ENCODE assay signal across 26 cellular contexts in genomic region chr19:35360880-35361420, GRCh38. TPM values are rescaled to one million over a fixed set of nuclear protein-coding genes. Genes with fewer than 3 reads are reported as not detected.
A peak's percentile ranks its signal among the peaks of the same experiment; 100 is the strongest.
DNase-seq lines count a peak whose midpoint lies in the region; ATAC-seq, FAIRE-seq and TF ChIP-seq lines count a peak whose summit lies in the region.
"Had no signal": no experiment of that assay in that cellular context is flagged by ENCODE, and none has a peak within 500 bp of the region (broad histone marks: within the 10 kb centered on the region; RNA-seq: fewer than 3 reads in every experiment).

No MANE protein-coding gene starts in this region.

- peaks cover 24% of the 10 kb centered on the region for H3K4me1 ChIP-seq in BLaER1
- no peaks in the 10 kb centered on the region for H3K4me1 ChIP-seq in H9 (ENCODE audit: insufficient read depth, low read length)
- H3K4me1 ChIP-seq in K562 (replicated peaks in 1 of 2; ENCODE audit: control insufficient read depth in 2 of 2, insufficient read depth in 2 of 2, low read length in 2 of 2) = peaks cover 0 to 2% of the 10 kb centered on the region in 2 experiments; a peak in 1 of 5 replicates
- H3K4me1 ChIP-seq in foreskin keratinocyte = no peaks in the 10 kb centered on the region
- H3K4me1 ChIP-seq: HAP-1, SJSA1 had no signal

- no peak overlapping the region for H3K56ac ChIP-seq in H9 (ENCODE audit: insufficient read length, low read depth, low read length)

- DNase-seq in H9 = peak; percentile 4
- DNase-seq in K562 (ENCODE audit: extremely low read depth in 1 of 4, low spot score in 3 of 4) = no peak
- DNase-seq in stimulated activated CD8-positive, alpha-beta memory T cell treated with anti-CD3 and anti-CD28 coated beads, Interleukin-4, amount 100 ng/mL, for 48 hours = peak; percentile 7
- no peak for DNase-seq in stimulated activated CD4-positive, alpha-beta T cell treated with anti-CD3 and anti-CD28 coated beads, Interleukin-15, amount 100 ng/mL, for 24 hours
- DNase-seq in foreskin keratinocyte = no peak
- no peak for DNase-seq in COR-L47 (lab: John Stamatoyannopoulos, UW)
- DNase-seq: BE2C, DND-41, GM23248, IMR-90, NCI-H1694, NCI-H2081, NCI-H2171, NCI-H345, NCI-H524 treated with DMSO at 0.1 percent for 48 hours, NCI-H82, OCI-M1 had no signal

- no peak overlapping the region for H2BK120ac ChIP-seq in H9 (ENCODE audit: low read depth, low read length, poor library complexity, severe bottlenecking)

- H3K27me3 Mint-ChIP-seq in H9 (ENCODE audit: low read depth) = peaks cover 3% of the 10 kb centered on the region

- POLR2A ChIA-PET in K562 (lab: Yijun Ruan, JAX) = interaction anchor here (0.6 to 1.6 kb wide), 3 partner anchors 16 to 644 kb away, joined by 3 read pairs; no protein-coding TSS in a partner anchor

- TF ChIP-seq CTCF in H9 (conservative IDR thresholded peaks at IDR 0.05) (no peak), K562 (IDR thresholded peaks at IDR 0.05 in 2 of 3, conservative IDR thresholded peaks at IDR 0.05 in 1 of 3; ENCODE audit: insufficient read depth in 2 of 3, low read depth in 1 of 3, low read length in 3 of 3) (no peak), foreskin keratinocyte (conservative IDR thresholded peaks at IDR 0.05) (no peak)

- H2BK12ac ChIP-seq in H9 (ENCODE audit: insufficient read length, low read depth, low read length) = no peak overlapping the region

- H3K23ac ChIP-seq in H9 (ENCODE audit: insufficient read length, low read depth, low read length) = no peak overlapping the region

- H4K5ac ChIP-seq in H9 (ENCODE audit: insufficient read length, low read depth, low read length) = no peak overlapping the region

- no peak overlapping the region for H2BK20ac ChIP-seq in H9 (ENCODE audit: low read depth, low read length, poor library complexity, severe bottlenecking)

- H2AFZ ChIP-seq in H9 (ENCODE audit: low read length) = no peak overlapping the region
- H2AFZ ChIP-seq in K562 (ENCODE audit: low read depth, low read length) = no peak overlapping the region
- H2AFZ ChIP-seq: GM23248 had no signal

- CTCF ChIA-PET in K562 (lab: Yijun Ruan, JAX; ENCODE audit: low intra/inter-chr PET ratio) = no interaction called here

- TF ChIP-seq POLR2A in K562 (conservative IDR thresholded peaks at IDR 0.05) = no peak

- H3K27me3 ChIP-seq in BLaER1 = no peaks in the 10 kb centered on the region
- no peaks in the 10 kb centered on the region for H3K27me3 ChIP-seq in H9 (ENCODE audit: insufficient read depth, low read length)
- peaks cover 23 to 53% of the 10 kb centered on the region in 2 experiments for H3K27me3 ChIP-seq in K562 (ENCODE audit: control insufficient read depth in 2 of 2, insufficient read depth in 2 of 2, low read length in 2 of 2)
- peaks cover 5% of the 10 kb centered on the region for H3K27me3 ChIP-seq in foreskin keratinocyte
- H3K27me3 ChIP-seq: BE2C had no signal

- no peak overlapping the region for H3K4ac ChIP-seq in H9 (ENCODE audit: low read depth, low read length)

- no peaks in the 10 kb centered on the region for H4K20me1 ChIP-seq in BLaER1
- peaks cover 4% of the 10 kb centered on the region for H4K20me1 ChIP-seq in H9 (ENCODE audit: control insufficient read depth, insufficient read depth, insufficient read length)
- no peaks in the 10 kb centered on the region for H4K20me1 ChIP-seq in K562 (replicated peaks; ENCODE audit: control insufficient read depth, insufficient read depth, low read length)

- H3K4me1 Mint-ChIP-seq in H9 = peaks cover 3 to 5% of the 10 kb centered on the region in 2 experiments; a peak in 3 of 4 replicates

- no peak overlapping the region for H2BK5ac ChIP-seq in H9 (ENCODE audit: insufficient read length, low read length)

- no peak for ATAC-seq in K562
- no peak for ATAC-seq in foreskin keratinocyte
- ATAC-seq: Right ventricle myocardium inferior had no signal

- no peak for TF ChIP-seq RAD21 in K562 (CRISPR knock-in tag; conservative IDR thresholded peaks at IDR 0.05 in 1 of 2, IDR thresholded peaks at IDR 0.05 in 1 of 2)

- no peak overlapping the region for H2AK5ac ChIP-seq in H9 (ENCODE audit: insufficient read length, low read length)

- no peak for TF ChIP-seq EP300 in K562 (IDR thresholded peaks at IDR 0.05; ENCODE audit: low read length)

- H3K18ac ChIP-seq in H9 (ENCODE audit: insufficient read length, low read depth, low read length) = no peak overlapping the region

- H3K9ac ChIP-seq in BLaER1 (no peak overlapping the region), H9 (ENCODE audit: extremely low read depth, insufficient read length, low read length) (no peak overlapping the region), K562 (ENCODE audit: insufficient read depth in 1 of 2, low read depth in 2 of 2, low read length in 2 of 2) (no peak overlapping the region)
- H3K9ac ChIP-seq: GM23248 had no signal

- no peaks in the 10 kb centered on the region for H3K9me3 Mint-ChIP-seq in H9
- H3K9me3 Mint-ChIP-seq: CD4-positive, alpha-beta memory T cell had no signal

- no peaks in the 10 kb centered on the region for H3K9me1 ChIP-seq in K562 (ENCODE audit: control insufficient read depth, insufficient read depth, low read length)

- no peak overlapping the region for H4K8ac ChIP-seq in H9 (replicated peaks; ENCODE audit: insufficient read length, low read depth, low read length)

- H4K91ac ChIP-seq in H9 (ENCODE audit: insufficient read length, low read depth, low read length) = no peak overlapping the region

- H3K4me3 ChIP-seq in BLaER1 = no peak overlapping the region
- no peak overlapping the region for H3K4me3 ChIP-seq in K562
- H3K4me3 ChIP-seq: GM23248, HAP-1, SJSA1 had no signal

- no peak overlapping the region for H2BK15ac ChIP-seq in H9 (ENCODE audit: low read depth, low read length)

- H3K36me3 Mint-ChIP-seq in H9 (ENCODE audit: insufficient read depth in 1 of 3, low read depth in 3 of 3) = no peaks in the 10 kb centered on the region
- H3K36me3 Mint-ChIP-seq: CD4-positive, alpha-beta memory T cell had no signal

- no peak overlapping the region; a peak in 1 of 7 replicates for H3K27ac Mint-ChIP-seq in H9

- WGBS in H9 (ENCODE audit: extremely low coverage, insufficient read length, low lambda C conversion rate) = no CpG with 5 or more reads among the region's 5 CpGs
- WGBS in K562 (ENCODE audit: insufficient coverage, low coverage, missing lambda C conversion rate) = 2% methylated on average over 5 of the region's 5 CpGs

- H3K4me3 Mint-ChIP-seq in H9 = no peak overlapping the region
- H3K4me3 Mint-ChIP-seq: CD4-positive, alpha-beta memory T cell had no signal

- H3K79me1 ChIP-seq in H9 (ENCODE audit: insufficient read depth, low read depth, low read length, poor library complexity, severe bottlenecking) = no peaks in the 10 kb centered on the region

- no peaks in the 10 kb centered on the region for H3K9me3 ChIP-seq in BLaER1
- H3K9me3 ChIP-seq in H9 (ENCODE audit: control insufficient read depth, low read depth, low read length) = no peaks in the 10 kb centered on the region
- H3K9me3 ChIP-seq in K562 (replicated peaks; ENCODE audit: control insufficient read depth, insufficient read depth, low read depth, low read length) = no peaks in the 10 kb centered on the region
- H3K9me3 ChIP-seq: BE2C, HAP-1, SJSA1 had no signal

- in situ Hi-C loops in K562 (cut with MboI) = no loop called here

- H3K14ac ChIP-seq in H9 (ENCODE audit: insufficient read depth, low read length) = no peak overlapping the region

- H3K27ac ChIP-seq in BLaER1 (no peak overlapping the region), H9 (ENCODE audit: insufficient read length, low read depth, low read length) (no peak overlapping the region), K562 (ENCODE audit: extremely low read depth, low read depth, low read length) (no peak overlapping the region), foreskin keratinocyte (no peak overlapping the region)
- H3K27ac ChIP-seq: GM23248, SJSA1 had no signal

- no TSS peak for BruUV-seq in K562 (replicated peaks; lab: Mats Ljungman, UMichigan)

- no peak overlapping the region for H3T11ph ChIP-seq in H9 (ENCODE audit: low read length)

- no peaks in the 10 kb centered on the region for H3K23me2 ChIP-seq in H9 (ENCODE audit: insufficient read length, low read depth, low read length, poor library complexity, severe bottlenecking)

- no peak for FAIRE-seq in K562 (lab: Jason Lieb, UNC)
- FAIRE-seq: HTR-8/SVneo, RCC 7860 had no signal

- H3K36me3 ChIP-seq in BLaER1 = no peaks in the 10 kb centered on the region
- H3K36me3 ChIP-seq in K562 (ENCODE audit: control insufficient read depth, insufficient read depth, low read length) = no peaks in the 10 kb centered on the region
- H3K36me3 ChIP-seq: BE2C, HAP-1, SJSA1 had no signal

- H3K79me2 ChIP-seq in H9 (ENCODE audit: insufficient read depth, low read length) = no peaks in the 10 kb centered on the region
- H3K79me2 ChIP-seq in K562 (ENCODE audit: control insufficient read depth, insufficient read depth, low read length) = no peaks in the 10 kb centered on the region

- intact Hi-C loops in K562 (cut with micrococcal nuclease) = no loop called here

- H3K4me2 ChIP-seq in BLaER1 = peak overlapping the region; percentile 36
- no peak overlapping the region for H3K4me2 ChIP-seq in H9 (ENCODE audit: insufficient read depth, insufficient read length, low read length)
- H3K4me2 ChIP-seq in K562 (ENCODE audit: insufficient read depth, low read length) = no peak overlapping the region

RNA-seq across cellular contexts. Expression of gene FFAR3, which starts 2.7 kb away (rescaled TPM):
- total RNA-seq in H9 (2021) (not detected in 2 replicates), K562 (2014; rRNA removed) (not detected in 2 replicates), K562 (2014; rRNA removed; fragmentation: Illumina TruSeq; extraction: Trizol) (not detected in 2 replicates), K562 (2015; rRNA removed; fragmentation: Illumina TruSeq; extraction: Trizol) (not detected in 2 replicates), K562 (2021) (not detected in 2 replicates), foreskin keratinocyte (not detected in 2 replicates)
- not detected in 2 replicates for total RNA-seq in K562 (2011; cell fraction: chromatin; rRNA removed; ENCODE audit: low replicate concordance)
- not detected in 2 replicates for total RNA-seq in K562 (2011; cell fraction: nucleolus; rRNA removed)
- total RNA-seq in K562 (2011; cell fraction: nucleoplasm; rRNA removed) = not detected in 2 replicates
- polyA plus RNA-seq in K562 (2011; rRNA removed) (not detected in 2 replicates), K562 (2014; fragmentation: Illumina TruSeq; extraction: Trizol) (not detected in 2 replicates), K562 (2014; fragmentation: Nextera tagmentation; extraction: Ambion mirVana) (not detected), K562 (2014; rRNA removed) (not detected in 2 replicates), foreskin keratinocyte (not detected in 2 replicates)
- polyA plus RNA-seq in K562 (2011; cell fraction: cytosol; rRNA removed) = not detected in 2 replicates
- polyA plus RNA-seq in K562 (2011; cell fraction: nucleus; rRNA removed) = not detected in 2 replicates
- polyA plus RNA-seq in K562 (2012) = not detected in 2 replicates
- polyA minus RNA-seq in K562 (2011; rRNA and poly(A)+ RNA removed) = not detected in 2 replicates
- polyA minus RNA-seq in K562 (2011; cell fraction: cytosol; rRNA and poly(A)+ RNA removed) = not detected in 2 replicates
- not detected in 2 replicates for polyA minus RNA-seq in K562 (2011; cell fraction: nucleus; rRNA and poly(A)+ RNA removed)
- total RNA-seq: CD4-positive, alpha-beta memory T cell; GM23248; IMR-90; MCF 10A; SJSA1 had no signal
- polyA plus RNA-seq: CD4-positive, alpha-beta memory T cell; GM23248; IMR-90 had no signal

RNA-seq across cellular contexts. Expression of gene GPR42, which starts 9.9 kb away (rescaled TPM):
- total RNA-seq in H9 (2021) = not detected in 2 replicates
- not detected in 2 replicates for total RNA-seq in K562 (2011; cell fraction: chromatin; rRNA removed; ENCODE audit: low replicate concordance)
- total RNA-seq in K562 (2011; cell fraction: nucleolus; rRNA removed) = not detected in 2 replicates
- total RNA-seq in K562 (2011; cell fraction: nucleoplasm; rRNA removed) = not detected in 2 replicates
- total RNA-seq in K562 (2014; rRNA removed) = not detected in 2 replicates
- not detected in 2 replicates for total RNA-seq in K562 (2014; rRNA removed; fragmentation: Illumina TruSeq; extraction: Trizol)
- not detected in 2 replicates for total RNA-seq in K562 (2015; rRNA removed; fragmentation: Illumina TruSeq; extraction: Trizol)
- not detected in 2 replicates for total RNA-seq in K562 (2021)
- not detected in 2 replicates for polyA plus RNA-seq in K562 (2011; rRNA removed)
- polyA plus RNA-seq in K562 (2011; cell fraction: cytosol; rRNA removed) = not detected in 2 replicates
- not detected in 2 replicates for polyA plus RNA-seq in K562 (2011; cell fraction: nucleus; rRNA removed)
- polyA plus RNA-seq in K562 (2012) = 0.10 TPM in 1 of 2 replicates, not detected in the other
- polyA plus RNA-seq in K562 (2014; fragmentation: Illumina TruSeq; extraction: Trizol) = not detected in 2 replicates
- polyA plus RNA-seq in K562 (2014; fragmentation: Nextera tagmentation; extraction: Ambion mirVana) = not detected
- not detected in 2 replicates for polyA plus RNA-seq in K562 (2014; rRNA removed)
- not detected in 2 replicates for polyA minus RNA-seq in K562 (2011; rRNA and poly(A)+ RNA removed)
- not detected in 2 replicates for polyA minus RNA-seq in K562 (2011; cell fraction: cytosol; rRNA and poly(A)+ RNA removed)
- not detected in 2 replicates for polyA minus RNA-seq in K562 (2011; cell fraction: nucleus; rRNA and poly(A)+ RNA removed)
- not detected in 2 replicates for total RNA-seq in foreskin keratinocyte
- polyA plus RNA-seq in foreskin keratinocyte = not detected in 2 replicates
- total RNA-seq: A673; CD4-positive, alpha-beta memory T cell; GM23248; IMR-90; MCF 10A; Right ventricle myocardium inferior; SJSA1 had no signal
- polyA plus RNA-seq: CD4-positive, alpha-beta memory T cell; GM23248; IMR-90 had no signal

RNA-seq across cellular contexts. Expression of gene FFAR1, which starts 13.2 kb away (rescaled TPM):
- total RNA-seq in H9 (2021) (not detected in 2 replicates), K562 (2014; rRNA removed) (not detected in 2 replicates), K562 (2014; rRNA removed; fragmentation: Illumina TruSeq; extraction: Trizol) (not detected in 2 replicates), K562 (2015; rRNA removed; fragmentation: Illumina TruSeq; extraction: Trizol) (not detected in 2 replicates), K562 (2021) (not detected in 2 replicates), foreskin keratinocyte (not detected in 2 replicates)
- total RNA-seq in K562 (2011; cell fraction: chromatin; rRNA removed; ENCODE audit: low replicate concordance) = 0.28 TPM in 1 of 2 replicates, not detected in the other
- total RNA-seq in K562 (2011; cell fraction: nucleolus; rRNA removed) = 0.13 and 0.17 TPM in 2 replicates
- total RNA-seq in K562 (2011; cell fraction: nucleoplasm; rRNA removed) = not detected in 2 replicates
- polyA plus RNA-seq in K562 (2011; rRNA removed) (not detected in 2 replicates), K562 (2014; fragmentation: Illumina TruSeq; extraction: Trizol) (not detected in 2 replicates), K562 (2014; fragmentation: Nextera tagmentation; extraction: Ambion mirVana) (not detected), K562 (2014; rRNA removed) (not detected in 2 replicates), foreskin keratinocyte (not detected in 2 replicates)
- polyA plus RNA-seq in K562 (2011; cell fraction: cytosol; rRNA removed) = not detected in 2 replicates
- 0.06 TPM in 1 of 2 replicates, not detected in the other for polyA plus RNA-seq in K562 (2011; cell fraction: nucleus; rRNA removed)
- polyA plus RNA-seq in K562 (2012) = not detected in 2 replicates
- not detected in 2 replicates for polyA minus RNA-seq in K562 (2011; rRNA and poly(A)+ RNA removed)
- polyA minus RNA-seq in K562 (2011; cell fraction: cytosol; rRNA and poly(A)+ RNA removed) = not detected in 2 replicates
- polyA minus RNA-seq in K562 (2011; cell fraction: nucleus; rRNA and poly(A)+ RNA removed) = not detected in 2 replicates
- total RNA-seq: A673; CD4-positive, alpha-beta memory T cell; GM23248; IMR-90; MCF 10A; Right ventricle myocardium inferior; SJSA1 had no signal
- polyA plus RNA-seq: CD4-positive, alpha-beta memory T cell; GM23248; IMR-90 had no signal

RNA-seq across cellular contexts. Expression of gene CD22, which starts 32.0 kb away (rescaled TPM):
- not detected in 2 replicates for total RNA-seq in H9 (2021)
- 29.7 and 39.0 TPM in 2 replicates for total RNA-seq in K562 (2011; cell fraction: chromatin; rRNA removed; ENCODE audit: low replicate concordance)
- total RNA-seq in K562 (2011; cell fraction: nucleolus; rRNA removed) = 22.1 and 24.3 TPM in 2 replicates
- 23.2 and 26.7 TPM in 2 replicates for total RNA-seq in K562 (2011; cell fraction: nucleoplasm; rRNA removed)
- 5.0 and 5.3 TPM in 2 replicates for total RNA-seq in K562 (2014; rRNA removed)
- 2.3 and 2.4 TPM in 2 replicates for total RNA-seq in K562 (2014; rRNA removed; fragmentation: Illumina TruSeq; extraction: Trizol)
- total RNA-seq in K562 (2015; rRNA removed; fragmentation: Illumina TruSeq; extraction: Trizol) = 1.7 and 2.1 TPM in 2 replicates
- 3.5 and 5.9 TPM in 2 replicates for total RNA-seq in K562 (2021)
- 2.4 and 4.2 TPM in 2 replicates for polyA plus RNA-seq in K562 (2011; rRNA removed)
- polyA plus RNA-seq in K562 (2011; cell fraction: cytosol; rRNA removed) = 2.3 and 3.4 TPM in 2 replicates
- 5.1 and 17.6 TPM in 2 replicates for polyA plus RNA-seq in K562 (2011; cell fraction: nucleus; rRNA removed)
- 3.0 and 4.6 TPM in 2 replicates for polyA plus RNA-seq in K562 (2012)
- 3.7 and 4.1 TPM in 2 replicates for polyA plus RNA-seq in K562 (2014; fragmentation: Illumina TruSeq; extraction: Trizol)
- under 1 TPM; 0.29 to 0.84 TPM for polyA plus RNA-seq in K562 (2014; fragmentation: Nextera tagmentation; extraction: Ambion mirVana)
- 4.1 and 6.2 TPM in 2 replicates for polyA plus RNA-seq in K562 (2014; rRNA removed)
- polyA minus RNA-seq in K562 (2011; rRNA and poly(A)+ RNA removed) = 1.4 and 6.6 TPM in 2 replicates
- 3.2 TPM in 1 of 2 replicates, not detected in the other for polyA minus RNA-seq in K562 (2011; cell fraction: cytosol; rRNA and poly(A)+ RNA removed)
- polyA minus RNA-seq in K562 (2011; cell fraction: nucleus; rRNA and poly(A)+ RNA removed) = 1.6 and 3.8 TPM in 2 replicates
- total RNA-seq in foreskin keratinocyte = not detected in 2 replicates
- polyA plus RNA-seq in foreskin keratinocyte = not detected in 2 replicates
- total RNA-seq: A673, GM23248 had no signal

Comparison
In these comparisons a context has a peak if more than half of its experiments do, and no peak if none do; other contexts are left out.
1. DNase-seq: peak in H9 (single experiment) and stimulated activated CD8-positive, alpha-beta memory T cell treated with anti-CD3 and anti-CD28 coated beads, Interleukin-4, amount 100 ng/mL, for 48 hours (single experiment); none in K562 (0 of 4), stimulated activated CD4-positive, alpha-beta T cell treated with anti-CD3 and anti-CD28 coated beads, Interleukin-15, amount 100 ng/mL, for 24 hours (single experiment), foreskin keratinocyte (0 of 2) and COR-L47 (single experiment).